In genomic region chr2:160407393-160408204, GRCh38 we compare ENCODE assay signal across 1 cellular context.
A peak's percentile ranks its signal among the peaks of the same experiment; 100 is the strongest.
TF ChIP-seq lines count a peak whose summit lies in the region.

No MANE protein-coding gene starts in this region.

TF ChIP-seq in HepG2, 621 proteins besides CTCF, POLR2A, EP300 and RAD21 (continued from another document and continues in another):
- TF ChIP-seq MTERF4 (CRISPR knock-in tag; IDR thresholded peaks at IDR 0.05) = 0 out of 2 replicates have a peak, but pooled peaks have one; percentile 18
- peak; percentile 10; the same call in 1 of the 2 replicates for TF ChIP-seq ZFP90 (CRISPR knock-in tag; IDR thresholded peaks at IDR 0.05; ENCODE audit: borderline replicate concordance)
- TF ChIP-seq ELF3 (CRISPR knock-in tag; IDR thresholded peaks at IDR 0.05) = 0 out of 2 replicates have a peak, but pooled peaks have one; percentile 17
- no peak; the same call in 1 of the 2 replicates for TF ChIP-seq PAXIP1 (CRISPR knock-in tag; conservative IDR thresholded peaks at IDR 0.05)
- no peak for TF ChIP-seq BORCS8-MEF2B (CRISPR knock-in tag; IDR thresholded peaks at IDR 0.05)
- TF ChIP-seq ZNF891 (CRISPR knock-in tag; IDR thresholded peaks at IDR 0.05) = no peak
- TF ChIP-seq KDM1A (CRISPR knock-in tag; IDR thresholded peaks at IDR 0.05) = no peak
- no peak for TF ChIP-seq ZNF780A (CRISPR knock-in tag; IDR thresholded peaks at IDR 0.05)
- TF ChIP-seq ZNF558 (CRISPR knock-in tag; IDR thresholded peaks at IDR 0.05; ENCODE audit: borderline replicate concordance) = no peak; the same call in 1 of the 2 replicates
- TF ChIP-seq CC2D1A (CRISPR knock-in tag; IDR thresholded peaks at IDR 0.05) = no peak
- no peak for TF ChIP-seq CREB3 (CRISPR knock-in tag; IDR thresholded peaks at IDR 0.05)
- TF ChIP-seq ZBTB42 (CRISPR knock-in tag; IDR thresholded peaks at IDR 0.05) = no peak
- TF ChIP-seq ZNF572 (CRISPR knock-in tag; IDR thresholded peaks at IDR 0.05) = no peak
- no peak for TF ChIP-seq ZUFSP (CRISPR knock-in tag; IDR thresholded peaks at IDR 0.05; ENCODE audit: borderline replicate concordance)
- TF ChIP-seq ZNF441 (CRISPR knock-in tag; IDR thresholded peaks at IDR 0.05; ENCODE audit: borderline replicate concordance) = peak; percentile 99
- TF ChIP-seq ZSCAN20 (CRISPR knock-in tag; IDR thresholded peaks at IDR 0.05; ENCODE audit: borderline replicate concordance) = 0 out of 2 replicates have a peak, but pooled peaks have one; percentile 58
- no peak for TF ChIP-seq TBP (CRISPR knock-in tag; IDR thresholded peaks at IDR 0.05)
- no peak for TF ChIP-seq TIGD3 (CRISPR knock-in tag; IDR thresholded peaks at IDR 0.05; ENCODE audit: borderline replicate concordance)
- peak; percentile 56 for TF ChIP-seq TFDP2 (CRISPR knock-in tag; IDR thresholded peaks at IDR 0.05)
- no peak for TF ChIP-seq ZNF331 (CRISPR knock-in tag; IDR thresholded peaks at IDR 0.05)
- TF ChIP-seq ZFP36L1 (CRISPR knock-in tag; IDR thresholded peaks at IDR 0.05) = no peak
- no peak for TF ChIP-seq ZFP36 (IDR thresholded peaks at IDR 0.05; ENCODE audit: borderline replicate concordance, low read depth, low read length, partially characterized antibody)
- no peak for TF ChIP-seq BCL6 (CRISPR knock-in tag; IDR thresholded peaks at IDR 0.05)
- TF ChIP-seq NR2F6 (IDR thresholded peaks at IDR 0.05) = no peak
- no peak for TF ChIP-seq NR2F6 (CRISPR knock-in tag; IDR thresholded peaks at IDR 0.05)
- TF ChIP-seq CENPBD1 (CRISPR knock-in tag; IDR thresholded peaks at IDR 0.05; ENCODE audit: borderline replicate concordance, low read depth) = no peak
- TF ChIP-seq DNMT1 (CRISPR knock-in tag; IDR thresholded peaks at IDR 0.05) = 0 out of 2 replicates have a peak, but pooled peaks have one; percentile 37
- peak; percentile 5; the same call in 1 of the 2 replicates for TF ChIP-seq SAP130 (CRISPR knock-in tag; IDR thresholded peaks at IDR 0.05; ENCODE audit: low read depth)
- peak; percentile 16 for TF ChIP-seq ZNF18 (CRISPR knock-in tag; IDR thresholded peaks at IDR 0.05; ENCODE audit: insufficient replicate concordance)
- no peak for TF ChIP-seq ZHX2 (IDR thresholded peaks at IDR 0.05; ENCODE audit: low read depth)
- TF ChIP-seq ZHX2 (CRISPR knock-in tag; IDR thresholded peaks at IDR 0.05; ENCODE audit: borderline replicate concordance) = peak; percentile 59; the same call in 1 of the 2 replicates
- no peak; the same call in 1 of the 2 replicates for TF ChIP-seq CENPT (CRISPR knock-in tag; IDR thresholded peaks at IDR 0.05; ENCODE audit: low read depth)
- peak; percentile 47; the same call in 1 of the 2 replicates for TF ChIP-seq ZFX (CRISPR knock-in tag; IDR thresholded peaks at IDR 0.05; ENCODE audit: low read depth)
- peak; percentile 69 for TF ChIP-seq ZFY (CRISPR knock-in tag; IDR thresholded peaks at IDR 0.05)
- TF ChIP-seq TAF1 (CRISPR knock-in tag; IDR thresholded peaks at IDR 0.05) = 0 out of 2 replicates have a peak, but pooled peaks have one; percentile 9
- TF ChIP-seq UBTF (CRISPR knock-in tag; IDR thresholded peaks at IDR 0.05) = peak; percentile 79; the same call in 1 of the 2 replicates
